Comparison of ENCODE assay signal across 23 cellular contexts in genomic region chr1:214317734-214318133, GRCh38. TPM values are rescaled to one million over a fixed set of nuclear protein-coding genes. Genes with fewer than 3 reads are reported as not detected.
DNase-seq lines count a peak whose midpoint lies in the region; ATAC-seq, FAIRE-seq and TF ChIP-seq lines count a peak whose summit lies in the region.
"Had no signal": no experiment of that assay in that cellular context is flagged by ENCODE, and none has a peak within 500 bp of the region (broad histone marks: within the 10 kb centered on the region; RNA-seq: fewer than 3 reads in every experiment).

No MANE protein-coding gene starts in this region.

- no peak overlapping the region for H2AFZ ChIP-seq in Loucy (ENCODE audit: low read length)
- peak overlapping the region; percentile 24 for H2AFZ ChIP-seq in osteoblast (ENCODE audit: low read length)

- H3K27me3 Mint-ChIP-seq in activated T-helper 1 cell treated with anti-CD3 and anti-CD28 coated beads, Interleukin-12 subunit alpha, Interleukin-12 subunit beta, Interleukin-2, Interleukin-4 antibody, amounts not matched to agents 30 ng/mL and 10 ng/mL and 1 ng/mL, durations not matched to agents 14 hours and 24 hours and 36 hours (ENCODE audit: insufficient read depth): no peaks in the 10 kb centered on the region
- H3K27me3 Mint-ChIP-seq: central memory CD8-positive, alpha-beta T cell; naive thymus-derived CD8-positive, alpha-beta T cell had no signal

- no peaks in the 10 kb centered on the region for H3K9me3 Mint-ChIP-seq in activated T-helper 1 cell treated with anti-CD3 and anti-CD28 coated beads, Interleukin-12 subunit alpha, Interleukin-12 subunit beta, Interleukin-2, Interleukin-4 antibody, amounts not matched to agents 30 ng/mL and 10 ng/mL and 1 ng/mL, durations not matched to agents 14 hours and 24 hours and 36 hours
- H3K9me3 Mint-ChIP-seq: CD14-positive monocyte; central memory CD8-positive, alpha-beta T cell; naive thymus-derived CD8-positive, alpha-beta T cell had no signal

- no peaks in the 10 kb centered on the region for H3K27me3 ChIP-seq in Loucy (ENCODE audit: insufficient read depth, low read length, poor library complexity, severe bottlenecking)
- H3K27me3 ChIP-seq in osteoblast (ENCODE audit: insufficient read depth, low read length): no peaks in the 10 kb centered on the region
- H3K27me3 ChIP-seq: transverse colon had no signal

- H3K4me2 ChIP-seq in Loucy (ENCODE audit: low read depth, low read length, poor library complexity, severe bottlenecking) (no peak overlapping the region), osteoblast (ENCODE audit: insufficient read depth, low read length) (peak overlapping the region; percentile 73)

- no peak for ATAC-seq in GM19328 (IDR thresholded peaks at IDR 0.05; ENCODE audit: unreplicated experiment)
- ATAC-seq: K562; naive thymus-derived CD8-positive, alpha-beta T cell; SK-N-SH treated with all-trans-retinoic acid at 6 μM for 48 hours had no signal

- H4K20me1 ChIP-seq in Loucy (ENCODE audit: insufficient read depth, low read length, poor library complexity, severe bottlenecking) (no peaks in the 10 kb centered on the region), osteoblast (ENCODE audit: insufficient read depth, low read length) (no peaks in the 10 kb centered on the region)

- H3K36me3 ChIP-seq in Loucy (ENCODE audit: insufficient read depth, low read length) (peaks cover 90% of the 10 kb centered on the region), osteoblast (ENCODE audit: insufficient read depth, low read length) (peaks cover 10% of the 10 kb centered on the region)

- no peak overlapping the region for H3K27ac Mint-ChIP-seq in activated T-helper 1 cell treated with anti-CD3 and anti-CD28 coated beads, Interleukin-12 subunit alpha, Interleukin-12 subunit beta, Interleukin-2, Interleukin-4 antibody, amounts not matched to agents 30 ng/mL and 10 ng/mL and 1 ng/mL, durations not matched to agents 14 hours and 24 hours and 36 hours

- H3F3A ChIP-seq in Loucy (ENCODE audit: low read depth): no peaks in the 10 kb centered on the region

- no peak overlapping the region for H3K4me3 Mint-ChIP-seq in activated T-helper 1 cell treated with anti-CD3 and anti-CD28 coated beads, Interleukin-12 subunit alpha, Interleukin-12 subunit beta, Interleukin-2, Interleukin-4 antibody, amounts not matched to agents 30 ng/mL and 10 ng/mL and 1 ng/mL, durations not matched to agents 14 hours and 24 hours and 36 hours
- H3K4me3 Mint-ChIP-seq: CD14-positive monocyte; central memory CD8-positive, alpha-beta T cell; naive thymus-derived CD8-positive, alpha-beta T cell had no signal

- TF ChIP-seq CTCF in Loucy (conservative IDR thresholded peaks at IDR 0.05; ENCODE audit: low read length): peak; percentile 46
- TF ChIP-seq CTCF in epithelial cell of esophagus (IDR thresholded peaks at IDR 0.05; ENCODE audit: insufficient read depth, low read depth, low read length, missing control alignments): peak; percentile 12
- peak; percentile 42 for TF ChIP-seq CTCF in osteoblast (IDR thresholded peaks at IDR 0.05; ENCODE audit: extremely low read depth, low read depth, low read length)

- peaks cover 27% of the 10 kb centered on the region for H3K79me2 ChIP-seq in Loucy (ENCODE audit: insufficient read depth, low read length)
- no peaks in the 10 kb centered on the region for H3K79me2 ChIP-seq in osteoblast (ENCODE audit: insufficient read depth, low read length)

- H3K9me2 ChIP-seq in Loucy (replicated peaks; ENCODE audit: low read depth, low read length): no peaks in the 10 kb centered on the region

- DNase-seq in GM18507 (ENCODE audit: extremely low spot score, insufficient read length, low read depth) (no peak), epithelial cell of esophagus (ENCODE audit: low read depth) (no peak), osteoblast (ENCODE audit: insufficient read length, low spot score, missing footprints) (no peak), COLO668 (lab: John Stamatoyannopoulos, UW; ENCODE audit: unreplicated experiment) (no peak)
- no peak for DNase-seq in activated T-helper 1 cell treated with anti-CD3 and anti-CD28 coated beads, Interleukin-12 subunit alpha, Interleukin-12 subunit beta, Interleukin-2, Interleukin-4 antibody, amounts not matched to agents 30 ng/mL and 10 ng/mL and 1 ng/mL, durations not matched to agents 14 hours and 24 hours and 36 hours (ENCODE audit: low spot score)
- no peak for DNase-seq in activated T-cell treated with anti-CD3 and anti-CD28 coated beads, Interleukin-2, amount 50 U/mL, for 48 hours
- DNase-seq: activated CD8-positive, alpha-beta memory T cell treated with anti-CD3 and anti-CD28 coated beads for 24 hours; activated naive CD4-positive, alpha-beta T cell treated with Interleukin-2 at 50 U/mL for 16 hours; left ventricle myocardium superior; naive thymus-derived CD8-positive, alpha-beta T cell; NCI-H1417; NCI-H446; OCI-M1; retina; stimulated activated CD4-positive, alpha-beta T cell treated with anti-CD3 and anti-CD28 coated beads, Interleukin-2, amount 100 ng/mL, for 48 hours; transverse colon had no signal

- H3K9me3 ChIP-seq in Loucy (ENCODE audit: insufficient read depth, low read depth, low read length) (no peaks in the 10 kb centered on the region), osteoblast (ENCODE audit: low read depth, low read length) (no peaks in the 10 kb centered on the region)
- H3K9me3 ChIP-seq: transverse colon had no signal

- no peak overlapping the region for H3K9ac ChIP-seq in Loucy (ENCODE audit: low read depth, low read length, poor library complexity, severe bottlenecking)

- peak overlapping the region; percentile 81 for H3K27ac ChIP-seq in osteoblast (ENCODE audit: low read depth, low read length)
- H3K27ac ChIP-seq: transverse colon had no signal

- intact Hi-C loops in activated T-helper 1 cell treated with anti-CD3 and anti-CD28 coated beads, Interleukin-12 subunit alpha, Interleukin-12 subunit beta, Interleukin-2, Interleukin-4 antibody, amounts not matched to agents 30 ng/mL and 10 ng/mL and 1 ng/mL, durations not matched to agents 14 hours and 24 hours and 36 hours (cut with micrococcal nuclease): loop anchor here (2.0 kb wide), 1 partner anchor 27 kb away; no protein-coding TSS in a partner anchor

- peaks cover 7% of the 10 kb centered on the region for H3K36me3 Mint-ChIP-seq in activated T-helper 1 cell treated with anti-CD3 and anti-CD28 coated beads, Interleukin-12 subunit alpha, Interleukin-12 subunit beta, Interleukin-2, Interleukin-4 antibody, amounts not matched to agents 30 ng/mL and 10 ng/mL and 1 ng/mL, durations not matched to agents 14 hours and 24 hours and 36 hours (ENCODE audit: low read depth)

- no peak overlapping the region for H3K4me3 ChIP-seq in Loucy (ENCODE audit: low read length, poor library complexity, severe bottlenecking)
- no peak overlapping the region for H3K4me3 ChIP-seq in epithelial cell of esophagus (ENCODE audit: low read length)
- peak overlapping the region; percentile 49 for H3K4me3 ChIP-seq in osteoblast (ENCODE audit: insufficient read depth, low read length)
- H3K4me3 ChIP-seq: K562, transverse colon had no signal

- no peaks in the 10 kb centered on the region for H3K4me1 Mint-ChIP-seq in activated T-helper 1 cell treated with anti-CD3 and anti-CD28 coated beads, Interleukin-12 subunit alpha, Interleukin-12 subunit beta, Interleukin-2, Interleukin-4 antibody, amounts not matched to agents 30 ng/mL and 10 ng/mL and 1 ng/mL, durations not matched to agents 14 hours and 24 hours and 36 hours (ENCODE audit: low read depth)
- H3K4me1 Mint-ChIP-seq: central memory CD8-positive, alpha-beta T cell had no signal

- peak; percentile 24 for FAIRE-seq in GM18507 (lab: Jason Lieb, UNC)
- FAIRE-seq: endothelial cell of umbilical vein, K562 had no signal

- no peaks in the 10 kb centered on the region for H3K4me1 ChIP-seq in Loucy (ENCODE audit: insufficient read depth, low read length, poor library complexity, severe bottlenecking)
- peaks cover 28% of the 10 kb centered on the region for H3K4me1 ChIP-seq in osteoblast (ENCODE audit: insufficient read depth, low read length)
- H3K4me1 ChIP-seq: transverse colon had no signal

RNA-seq across cellular contexts. Expression of gene SMYD2, which starts 36.8 kb away (rescaled TPM):
- total RNA-seq in osteoblast: 39.4 and 39.8 TPM in 2 replicates
- total RNA-seq in activated T-helper 1 cell treated with anti-CD3 and anti-CD28 coated beads, Interleukin-12 subunit alpha, Interleukin-12 subunit beta, Interleukin-2, Interleukin-4 antibody, amounts not matched to agents 30 ng/mL and 10 ng/mL and 1 ng/mL, durations not matched to agents 14 hours and 24 hours and 36 hours: 25.7 and 26.8 TPM in 2 replicates
